Comparison of ENCODE assay signal across 8 cellular contexts in the genomic region with DNA sequence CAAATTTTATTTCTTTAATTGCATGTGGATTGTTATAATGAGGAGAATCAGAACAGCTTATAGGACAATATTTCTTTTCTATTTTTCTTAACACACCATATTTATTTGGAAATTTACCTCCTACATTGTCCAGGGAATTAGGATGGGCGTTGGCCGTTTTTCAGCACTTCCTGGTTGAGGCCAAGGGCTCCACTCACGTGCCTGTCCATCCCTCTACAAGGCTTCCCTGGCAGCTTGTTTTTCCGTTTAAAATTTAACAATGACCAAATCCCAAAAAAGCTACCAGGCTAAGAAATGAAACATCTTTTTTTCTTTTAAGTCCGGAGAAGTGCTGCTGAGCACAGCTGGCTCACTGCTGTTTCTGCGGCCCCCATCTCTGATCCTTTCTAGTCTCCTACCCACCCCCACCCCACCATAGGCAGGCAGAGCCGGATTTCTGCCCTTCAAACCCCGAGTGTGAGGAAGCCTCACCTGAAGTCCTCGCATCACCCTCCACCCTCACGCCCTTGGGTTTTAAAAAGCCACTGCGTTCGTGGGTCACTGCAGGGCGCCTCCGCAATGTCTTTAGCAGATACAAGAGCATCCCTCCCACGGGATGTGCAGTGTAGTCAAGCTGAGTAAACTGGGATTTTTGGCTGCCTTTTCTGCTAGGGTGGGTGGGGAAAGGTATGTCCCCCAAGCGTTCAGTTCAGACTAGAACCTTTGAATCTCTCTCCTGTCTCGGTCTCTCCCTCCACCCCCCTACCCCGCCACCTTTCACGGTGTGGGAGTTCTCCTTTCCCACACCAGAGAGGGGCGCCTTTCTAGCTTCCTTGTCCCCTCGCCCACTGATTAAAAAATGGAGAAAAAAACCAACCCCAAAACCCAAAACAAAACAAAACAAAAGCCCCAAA. TPM values are rescaled to one million over a fixed set of nuclear protein-coding genes. Genes with fewer than 3 reads are reported as not detected.
DNase-seq lines count a peak whose midpoint lies in the region; ATAC-seq and TF ChIP-seq lines count a peak whose summit lies in the region.

No MANE protein-coding gene starts in this region.

- H3K9ac ChIP-seq in parathyroid adenoma: no peak overlapping the region

- H3K4me3 Mint-ChIP-seq in activated CD8-positive, alpha-beta memory T cell treated with anti-CD3 and anti-CD28 coated beads, Interleukin-2, amount 10 ng/mL, durations not matched to agents 7 days and 5 days: peak overlapping the region; percentile 87
- H3K4me3 Mint-ChIP-seq in activated T-cell treated with anti-CD3 and anti-CD28 coated beads, Interleukin-2, amount 50 U/mL, for 24 hours: peak overlapping the region; percentile 87

- H3K27me3 ChIP-seq in parathyroid adenoma (ENCODE audit: control insufficient read depth, insufficient read depth, low read length): no peaks in the 10 kb centered on the region

- H3K4me3 ChIP-seq in parathyroid adenoma (ENCODE audit: low read depth, low read length): peak overlapping the region; percentile 62

- no peaks in the 10 kb centered on the region for H3K36me3 ChIP-seq in parathyroid adenoma (ENCODE audit: control insufficient read depth, insufficient read depth, low read length)

- no peaks in the 10 kb centered on the region for H3K4me1 ChIP-seq in parathyroid adenoma

- intact Hi-C loops in Right ventricle myocardium inferior (cut with DNase I): loop anchor here (10.0 kb wide), 1 partner anchor 96 kb away; no protein-coding TSS in a partner anchor

- ATAC-seq in activated CD8-positive, alpha-beta memory T cell treated with anti-CD3 and anti-CD28 coated beads, Interleukin-2, amount 10 ng/mL, durations not matched to agents 7 days and 5 days: peak; percentile 22
- ATAC-seq in HG03432 (IDR thresholded peaks at IDR 0.05; ENCODE audit: unreplicated experiment) (peak; percentile 14), Right ventricle myocardium inferior (peak; percentile 35)

- no peaks in the 10 kb centered on the region for H3K79me2 ChIP-seq in parathyroid adenoma

- peak overlapping the region; percentile 51 for H3K27ac ChIP-seq in parathyroid adenoma

- no peak for TF ChIP-seq CTCF in parathyroid adenoma (IDR thresholded peaks at IDR 0.05)

- CTCF ChIA-PET in activated CD8-positive, alpha-beta memory T cell treated with anti-CD3 and anti-CD28 coated beads, Interleukin-2, amount 10 ng/mL, durations not matched to agents 7 days and 5 days (lab: Charles Lee): interaction anchor here (0.8 to 3.0 kb wide), 4 partner anchors 18 to 169 kb away, joined by 3 to 8 read pairs (median 4); no protein-coding TSS in a partner anchor

- H3K27ac Mint-ChIP-seq in activated CD8-positive, alpha-beta memory T cell treated with anti-CD3 and anti-CD28 coated beads, Interleukin-2, amount 10 ng/mL, durations not matched to agents 7 days and 5 days: peak overlapping the region; percentile 91
- H3K27ac Mint-ChIP-seq in activated T-cell treated with anti-CD3 and anti-CD28 coated beads, Interleukin-2, amount 50 U/mL, for 24 hours: peak overlapping the region; percentile 89

- H3K36me3 Mint-ChIP-seq in activated CD8-positive, alpha-beta memory T cell treated with anti-CD3 and anti-CD28 coated beads, Interleukin-2, amount 10 ng/mL, durations not matched to agents 7 days and 5 days: peaks cover 4% of the 10 kb centered on the region
- H3K36me3 Mint-ChIP-seq in activated T-cell treated with anti-CD3 and anti-CD28 coated beads, Interleukin-2, amount 50 U/mL, for 24 hours (ENCODE audit: low read depth): peaks cover 1% of the 10 kb centered on the region

- peaks cover 21% of the 10 kb centered on the region for H3K27me3 Mint-ChIP-seq in activated CD8-positive, alpha-beta memory T cell treated with anti-CD3 and anti-CD28 coated beads, Interleukin-2, amount 10 ng/mL, durations not matched to agents 7 days and 5 days
- peaks cover 24% of the 10 kb centered on the region for H3K27me3 Mint-ChIP-seq in activated T-cell treated with anti-CD3 and anti-CD28 coated beads, Interleukin-2, amount 50 U/mL, for 24 hours

- H2AFZ ChIP-seq in parathyroid adenoma: no peak overlapping the region

- H3K9me3 Mint-ChIP-seq in activated CD8-positive, alpha-beta memory T cell treated with anti-CD3 and anti-CD28 coated beads, Interleukin-2, amount 10 ng/mL, durations not matched to agents 7 days and 5 days (ENCODE audit: low read depth): peaks cover 2% of the 10 kb centered on the region
- no peaks in the 10 kb centered on the region for H3K9me3 Mint-ChIP-seq in activated T-cell treated with anti-CD3 and anti-CD28 coated beads, Interleukin-2, amount 50 U/mL, for 24 hours

- H3K4me2 ChIP-seq in parathyroid adenoma (ENCODE audit: low read length): peak overlapping the region; percentile 85

- no peak for DNase-seq in activated CD8-positive, alpha-beta memory T cell treated with anti-CD3 and anti-CD28 coated beads, Interleukin-2, amount 10 ng/mL, durations not matched to agents 7 days and 5 days
- no peak for DNase-seq in activated CD8-positive, alpha-beta memory T cell treated with anti-CD3 and anti-CD28 coated beads, Interleukin-2, amount 50 U/mL, for 4 hours
- peak; percentile 42 for DNase-seq in activated T-cell treated with anti-CD3 and anti-CD28 coated beads, Interleukin-2, amount 50 U/mL, for 24 hours
- peak; percentile 65 for DNase-seq in Right ventricle myocardium inferior (ENCODE audit: missing footprints)
- no peak for DNase-seq in NCI-H1436 treated with DMSO at 0.1 percent for 48 hours (lab: John Stamatoyannopoulos, UW)
- no peak for DNase-seq in OCI-M2 (lab: John Stamatoyannopoulos, UW; ENCODE audit: unreplicated experiment)

- H3K9me3 ChIP-seq in parathyroid adenoma (ENCODE audit: control insufficient read depth, low read length): no peaks in the 10 kb centered on the region

- H3K4me1 Mint-ChIP-seq in activated CD8-positive, alpha-beta memory T cell treated with anti-CD3 and anti-CD28 coated beads, Interleukin-2, amount 10 ng/mL, durations not matched to agents 7 days and 5 days: peaks cover 10% of the 10 kb centered on the region
- peaks cover 16% of the 10 kb centered on the region for H3K4me1 Mint-ChIP-seq in activated T-cell treated with anti-CD3 and anti-CD28 coated beads, Interleukin-2, amount 50 U/mL, for 24 hours (ENCODE audit: low read depth)

RNA-seq across cellular contexts. Expression of a gene that starts 0.8 kb away (rescaled TPM):
- 10 to 100 TPM; 12.6 to 13.6 TPM for total RNA-seq in activated CD8-positive, alpha-beta memory T cell treated with anti-CD3 and anti-CD28 coated beads, Interleukin-2, amount 10 ng/mL, durations not matched to agents 7 days and 5 days
- total RNA-seq in Right ventricle myocardium inferior: 4.1 TPM

Comparison
In these comparisons a context has a peak if more than half of its experiments do, and no peak if none do; other contexts are left out.
1. DNase-seq: peak in activated T-cell treated with anti-CD3 and anti-CD28 coated beads, Interleukin-2, amount 50 U/mL, for 24 hours (single experiment) and Right ventricle myocardium inferior (single experiment); none in activated CD8-positive, alpha-beta memory T cell treated with anti-CD3 and anti-CD28 coated beads, Interleukin-2, amount 10 ng/mL, durations not matched to agents 7 days and 5 days (single experiment), activated CD8-positive, alpha-beta memory T cell treated with anti-CD3 and anti-CD28 coated beads, Interleukin-2, amount 50 U/mL, for 4 hours (single experiment), NCI-H1436 treated with DMSO at 0.1 percent for 48 hours (single experiment) and OCI-M2 (single experiment).
2. Peak in every context shown above with its lines, with median percentiles within 50 percentile points of each other: ATAC-seq.